Comparison of ENCODE assay signal across 8 cellular contexts in genomic region chr17:29219378-29220047, GRCh38. TPM values are rescaled to one million over a fixed set of nuclear protein-coding genes. Genes with fewer than 3 reads are reported as not detected.
DNase-seq lines count a peak whose midpoint lies in the region; ATAC-seq, FAIRE-seq and TF ChIP-seq lines count a peak whose summit lies in the region.

No MANE protein-coding gene starts in this region.

- no peaks in the 10 kb centered on the region for H3K36me3 ChIP-seq in adipocyte (ENCODE audit: control insufficient read depth, insufficient read depth, low read length, severe bottlenecking)
- no peaks in the 10 kb centered on the region for H3K36me3 ChIP-seq in heart left ventricle

- H3K4me3 ChIP-seq in NB4 (ENCODE audit: low read depth, low read length) (no peak overlapping the region), adipocyte (ENCODE audit: low read length) (no peak overlapping the region), heart left ventricle (no peak overlapping the region)

- H3K27ac ChIP-seq in heart left ventricle, result no peak overlapping the region

- DNase-seq in 8988T (peak; percentile 84), GM12891 (ENCODE audit: insufficient read length, low spot score) (peak; percentile 60), NB4 (ENCODE audit: low read depth) (peak; percentile 83), T follicular helper cell (ENCODE audit: low read depth) (peak; percentile 54), adipocyte (ENCODE audit: low read depth) (peak; percentile 98), heart left ventricle (peak; percentile 69 to 79 (median 75)), renal cortical epithelial cell (ENCODE audit: low read depth) (peak; percentile 75)

- peak; percentile 95 for TF ChIP-seq CTCF in NB4 (IDR thresholded peaks at IDR 0.05; ENCODE audit: low read depth, low read length)
- peak; percentile 88 to 97 (median 94) for TF ChIP-seq CTCF in heart left ventricle (IDR thresholded peaks at IDR 0.05)

- ATAC-seq in heart left ventricle (peak; percentile 67 to 90 (median 88)), HG03039 (IDR thresholded peaks at IDR 0.05; ENCODE audit: unreplicated experiment) (no peak)

- intact Hi-C loops in heart left ventricle (cut with DNase I), result loop anchor here (1.0 to 10.0 kb wide), 10 partner anchors 37 to 255 kb away; partner anchors contain the start of gene MYO18A (in 4 of the 10)

- TF ChIP-seq POLR2A in GM12891 (IDR thresholded peaks at IDR 0.05; ENCODE audit: low read depth, low read length) (no peak), NB4 (IDR thresholded peaks at IDR 0.05; ENCODE audit: extremely low read depth, insufficient read length) (no peak), heart left ventricle (IDR thresholded peaks at IDR 0.05) (no peak)

- H3K4me1 ChIP-seq in adipocyte (ENCODE audit: control insufficient read depth, insufficient read depth, low read length) (peaks cover 8% of the 10 kb centered on the region), heart left ventricle (peaks cover 0 to 10% (median 5%) of the 10 kb centered on the region in 12 donors)

- peak overlapping the region; percentile 57 for H3K9ac ChIP-seq in adipocyte (ENCODE audit: low read length)

- FAIRE-seq in GM12891 (lab: Jason Lieb, UNC), result peak; percentile 76

- H3K27me3 ChIP-seq in adipocyte (replicated peaks; ENCODE audit: control insufficient read depth, insufficient read depth, low read length) (no peaks in the 10 kb centered on the region), heart left ventricle (no peaks in the 10 kb centered on the region)

- H3K9me3 ChIP-seq in adipocyte (ENCODE audit: control insufficient read depth, low read length), result no peaks in the 10 kb centered on the region
- no peaks in the 10 kb centered on the region for H3K9me3 ChIP-seq in heart left ventricle

- 13 to 16% (median 14%) methylated on average over 14 of the region's 14 CpGs for WGBS in heart left ventricle, 4 donors

TF ChIP-seq in GM12891, 5 proteins besides CTCF, POLR2A, EP300 and RAD21:
- TF ChIP-seq PAX5 (IDR thresholded peaks at IDR 0.05; ENCODE audit: insufficient read depth, low read length, severe bottlenecking) (no peak), POU2F2 (IDR thresholded peaks at IDR 0.05; ENCODE audit: low read depth, low read length) (no peak), SPI1 (IDR thresholded peaks at IDR 0.05; ENCODE audit: low read depth, low read length) (no peak), POLR2AphosphoS5 (IDR thresholded peaks at IDR 0.05; ENCODE audit: low read depth, low read length) (no peak), TAF1 (IDR thresholded peaks at IDR 0.05; ENCODE audit: low read depth, low read length) (no peak)
TF ChIP-seq in GM12891: peak in this region for 0.

RNA-seq across cellular contexts. Expression of gene CRYBA1, which starts 27.1 kb away (rescaled TPM):
- not detected for polyA plus RNA-seq in GM12891 (2012; ENCODE audit: low read depth, missing spikeins)
- total RNA-seq in heart left ventricle, result not detected
- not detected for polyA plus RNA-seq in heart left ventricle
- total RNA-seq in renal cortical epithelial cell, result not detected in 2 replicates

RNA-seq across cellular contexts. Expression of gene MYO18A, which starts 39.3 kb away (rescaled TPM):
- polyA plus RNA-seq in GM12891 (2012; ENCODE audit: low read depth, missing spikeins), result 25.5 TPM
- total RNA-seq in heart left ventricle (100 to 1,000 TPM; 241 to 340 (median 300) TPM), renal cortical epithelial cell (25.4 and 65.5 TPM in 2 replicates)
- 100 to 1,000 TPM in 1 of 2 donors, 10 to 100 TPM in 1; 83.5 to 306 TPM for polyA plus RNA-seq in heart left ventricle
